23 cellular contexts compared by ENCODE assay signal in the genomic region with DNA sequence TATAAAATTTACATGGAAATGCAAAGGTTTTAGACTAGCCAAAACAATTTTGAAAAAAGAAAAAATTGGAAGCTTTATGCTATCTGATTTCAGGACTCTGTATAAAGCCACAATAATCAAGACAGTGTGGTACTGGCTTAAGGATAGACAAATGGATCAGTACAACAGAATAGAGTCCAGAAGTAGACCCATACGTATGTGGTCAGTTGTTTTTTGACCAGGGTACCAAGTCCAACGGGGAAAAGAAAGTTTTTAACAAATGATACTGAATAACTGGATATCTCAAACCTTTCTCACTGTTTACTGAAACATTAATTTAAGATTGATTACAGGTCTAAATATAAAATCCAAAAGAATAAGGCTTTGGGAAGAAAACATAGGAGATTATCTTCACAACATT.
DNase-seq lines count a peak whose midpoint lies in the region; ATAC-seq, FAIRE-seq and TF ChIP-seq lines count a peak whose summit lies in the region.
"Had no signal": no experiment of that assay in that cellular context is flagged by ENCODE, and none has a peak within 500 bp of the region (broad histone marks: within the 10 kb centered on the region; RNA-seq: fewer than 3 reads in every experiment).

No MANE protein-coding gene starts in this region.

- DNase-seq in A549 (ENCODE audit: low read depth in 1 of 2, low spot score in 1 of 2): no peak
- DNase-seq in T-helper 17 cell: no peak
- no peak for DNase-seq in left lobe of liver (ENCODE audit: low spot score)
- no peak for DNase-seq in natural killer cell treated with Interleukin-12 subunit alpha and Interleukin-12 subunit beta and Interleukin-15 and Interleukin-18, amount 100 ng/mL, for 72 hours (ENCODE audit: low spot score)
- no peak for DNase-seq in Caco-2
- DNase-seq: ACHN; AML-193; BE2C; Calu3; CD4-positive, alpha-beta T cell; CD8-positive, alpha-beta memory T cell; DMS53; DMS79 treated with DMSO at 0.1 percent for 48 hours; GF-D8; H7; HCEC 1CT had no signal

- H3K4me2 ChIP-seq in A549: no peak overlapping the region
- H3K4me2 ChIP-seq: BLaER1 treated with 17β-estradiol and CSF1 and Interleukin-3, amounts not matched to agents 10 nM and 100 nM had no signal

- no peak overlapping the region for H3K4me3 Mint-ChIP-seq in T-helper 17 cell
- no peak overlapping the region for H3K4me3 Mint-ChIP-seq in natural killer cell treated with Interleukin-12 subunit alpha and Interleukin-12 subunit beta and Interleukin-15 and Interleukin-18, amount 100 ng/mL, for 72 hours
- H3K4me3 Mint-ChIP-seq in Caco-2 (ENCODE audit: unreplicated experiment): no peak overlapping the region
- H3K4me3 Mint-ChIP-seq: CD14-positive monocyte; CD4-positive, alpha-beta T cell; CD8-positive, alpha-beta memory T cell had no signal

- POLR2A ChIA-PET in A549 (lab: Yijun Ruan, JAX): no interaction called here
- POLR2A ChIA-PET in Caco-2 (lab: Charles Lee): no interaction called here

- no peaks in the 10 kb centered on the region for H3K27me3 Mint-ChIP-seq in T-helper 17 cell
- H3K27me3 Mint-ChIP-seq in natural killer cell treated with Interleukin-12 subunit alpha and Interleukin-12 subunit beta and Interleukin-15 and Interleukin-18, amount 100 ng/mL, for 72 hours: no peaks in the 10 kb centered on the region
- no peaks in the 10 kb centered on the region for H3K27me3 Mint-ChIP-seq in Caco-2 (ENCODE audit: insufficient read depth, unreplicated experiment)
- H3K27me3 Mint-ChIP-seq: CD4-positive, alpha-beta T cell; CD8-positive, alpha-beta memory T cell had no signal

- no peak for TF ChIP-seq EP300 in A549 (IDR thresholded peaks at IDR 0.05)

- H3K27ac ChIP-seq in A549: no peak overlapping the region
- H3K27ac ChIP-seq: BLaER1 treated with 17β-estradiol and CSF1 and Interleukin-3, amounts not matched to agents 10 nM and 100 nM had no signal

- no peaks in the 10 kb centered on the region for H3K9me3 Mint-ChIP-seq in natural killer cell treated with Interleukin-12 subunit alpha and Interleukin-12 subunit beta and Interleukin-15 and Interleukin-18, amount 100 ng/mL, for 72 hours
- H3K9me3 Mint-ChIP-seq in Caco-2 (ENCODE audit: unreplicated experiment): no peaks in the 10 kb centered on the region
- H3K9me3 Mint-ChIP-seq: CD14-positive monocyte; CD4-positive, alpha-beta T cell; CD8-positive, alpha-beta memory T cell had no signal

- TF ChIP-seq RAD21 in A549 (conservative IDR thresholded peaks at IDR 0.05 in 1 of 2, IDR thresholded peaks at IDR 0.05 in 1 of 2): no peak

- 93% methylated on average over 2 of the region's 2 CpGs for WGBS in A549 (ENCODE audit: missing lambda C conversion rate)

- no peak for TF ChIP-seq POLR2A in A549 (IDR thresholded peaks at IDR 0.05; ENCODE audit: low read length)

- H3K9me3 ChIP-seq in A549 (peaks cover 5% of the 10 kb centered on the region; the same call in 1 of the 3 replicates), T-helper 17 cell (ENCODE audit: control insufficient read depth, low read length, poor library complexity, severe bottlenecking) (no peaks in the 10 kb centered on the region), Caco-2 (no peaks in the 10 kb centered on the region)
- H3K9me3 ChIP-seq: BE2C had no signal

- H3K36me3 ChIP-seq in Caco-2 (ENCODE audit: control insufficient read depth, insufficient read depth, low read length): no peaks in the 10 kb centered on the region

- H3K27ac Mint-ChIP-seq in T-helper 17 cell (peak overlapping the region; percentile 4), Caco-2 (ENCODE audit: unreplicated experiment) (no peak overlapping the region)
- H3K27ac Mint-ChIP-seq in natural killer cell treated with Interleukin-12 subunit alpha and Interleukin-12 subunit beta and Interleukin-15 and Interleukin-18, amount 100 ng/mL, for 72 hours: no peak overlapping the region
- H3K27ac Mint-ChIP-seq: CD14-positive monocyte; CD4-positive, alpha-beta T cell had no signal

- no peaks in the 10 kb centered on the region for H3K4me1 Mint-ChIP-seq in T-helper 17 cell
- H3K4me1 Mint-ChIP-seq in natural killer cell treated with Interleukin-12 subunit alpha and Interleukin-12 subunit beta and Interleukin-15 and Interleukin-18, amount 100 ng/mL, for 72 hours (ENCODE audit: low read depth in 2 of 2): peaks cover 0 to 3% of the 10 kb centered on the region in 2 donors
- H3K4me1 Mint-ChIP-seq in Caco-2 (ENCODE audit: low read depth, unreplicated experiment): peaks cover 7% of the 10 kb centered on the region
- H3K4me1 Mint-ChIP-seq: CD14-positive monocyte; CD8-positive, alpha-beta memory T cell had no signal

- BruUV-seq in Caco-2 (replicated peaks; lab: Mats Ljungman, UMichigan): no TSS peak

- H3K4me3 ChIP-seq in A549 (no peak overlapping the region), Caco-2 (ENCODE audit: low read depth, low read length) (no peak overlapping the region)
- H3K4me3 ChIP-seq: BLaER1 treated with 17β-estradiol and CSF1 and Interleukin-3, amounts not matched to agents 10 nM and 100 nM had no signal

- ATAC-seq in A549: no peak
- no peak for ATAC-seq in T-helper 17 cell
- peak; percentile 49 for ATAC-seq in left lobe of liver
- no peak for ATAC-seq in natural killer cell treated with Interleukin-12 subunit alpha and Interleukin-12 subunit beta and Interleukin-15 and Interleukin-18, amount 100 ng/mL, for 72 hours
- ATAC-seq in HG02885 (IDR thresholded peaks at IDR 0.05; ENCODE audit: poor library complexity, unreplicated experiment): no peak

- peaks cover 36% of the 10 kb centered on the region for H3K4me1 ChIP-seq in A549
- H3K4me1 ChIP-seq in Caco-2: peaks cover 17% of the 10 kb centered on the region
- H3K4me1 ChIP-seq: BE2C; BLaER1 treated with 17β-estradiol and CSF1 and Interleukin-3, amounts not matched to agents 10 nM and 100 nM had no signal

- H3K36me3 Mint-ChIP-seq in T-helper 17 cell (ENCODE audit: low read depth): peaks cover 5% of the 10 kb centered on the region
- no peaks in the 10 kb centered on the region for H3K36me3 Mint-ChIP-seq in natural killer cell treated with Interleukin-12 subunit alpha and Interleukin-12 subunit beta and Interleukin-15 and Interleukin-18, amount 100 ng/mL, for 72 hours
- peaks cover 21% of the 10 kb centered on the region for H3K36me3 Mint-ChIP-seq in Caco-2 (ENCODE audit: insufficient read depth, unreplicated experiment)

- no peaks in the 10 kb centered on the region for H3K27me3 ChIP-seq in Caco-2 (replicated peaks; ENCODE audit: control insufficient read depth, insufficient read depth, low read length)
- H3K27me3 ChIP-seq: BE2C; BLaER1 treated with 17β-estradiol and CSF1 and Interleukin-3, amounts not matched to agents 10 nM and 100 nM had no signal

- peak; percentile 25 for FAIRE-seq in A204.1 (lab: Jason Lieb, UNC)
- FAIRE-seq in A549 (lab: Jason Lieb, UNC): peak; percentile 28
- FAIRE-seq: GM12891, GM18507, H1 had no signal

- CTCF ChIA-PET in A549 (lab: Yijun Ruan, JAX) (no interaction called here), Caco-2 (lab: Charles Lee) (no interaction called here)

- no peak for TF ChIP-seq CTCF in A549 (IDR thresholded peaks at IDR 0.05)
- TF ChIP-seq CTCF in Caco-2 (IDR thresholded peaks at IDR 0.05; ENCODE audit: insufficient read depth in 1 of 2, low read depth in 1 of 2, low read length in 1 of 2, severe bottlenecking in 1 of 2, unreplicated experiment in 1 of 2): no peak

- intact Hi-C loops in Caco-2 (cut with micrococcal nuclease; ENCODE audit: unreplicated experiment): no loop called here

TF ChIP-seq in A549, 52 proteins besides CTCF, POLR2A, EP300 and RAD21:
- TF ChIP-seq SREBF2 (IDR thresholded peaks at IDR 0.05) (no peak), NR3C1 (IDR thresholded peaks at IDR 0.05) (no peak), RCOR1 (IDR thresholded peaks at IDR 0.05; ENCODE audit: low read depth, low read length) (no peak), MYC (IDR thresholded peaks at IDR 0.05; ENCODE audit: borderline replicate concordance, low read length) (no peak), NFE2L2 (conservative IDR thresholded peaks at IDR 0.05; ENCODE audit: low read length) (no peak), FOSL2 (IDR thresholded peaks at IDR 0.05) (no peak), FOSL2 (CRISPR knock-in tag; IDR thresholded peaks at IDR 0.05) (no peak)
